ENCODE assay signal across 1 cellular context in the genomic region with DNA sequence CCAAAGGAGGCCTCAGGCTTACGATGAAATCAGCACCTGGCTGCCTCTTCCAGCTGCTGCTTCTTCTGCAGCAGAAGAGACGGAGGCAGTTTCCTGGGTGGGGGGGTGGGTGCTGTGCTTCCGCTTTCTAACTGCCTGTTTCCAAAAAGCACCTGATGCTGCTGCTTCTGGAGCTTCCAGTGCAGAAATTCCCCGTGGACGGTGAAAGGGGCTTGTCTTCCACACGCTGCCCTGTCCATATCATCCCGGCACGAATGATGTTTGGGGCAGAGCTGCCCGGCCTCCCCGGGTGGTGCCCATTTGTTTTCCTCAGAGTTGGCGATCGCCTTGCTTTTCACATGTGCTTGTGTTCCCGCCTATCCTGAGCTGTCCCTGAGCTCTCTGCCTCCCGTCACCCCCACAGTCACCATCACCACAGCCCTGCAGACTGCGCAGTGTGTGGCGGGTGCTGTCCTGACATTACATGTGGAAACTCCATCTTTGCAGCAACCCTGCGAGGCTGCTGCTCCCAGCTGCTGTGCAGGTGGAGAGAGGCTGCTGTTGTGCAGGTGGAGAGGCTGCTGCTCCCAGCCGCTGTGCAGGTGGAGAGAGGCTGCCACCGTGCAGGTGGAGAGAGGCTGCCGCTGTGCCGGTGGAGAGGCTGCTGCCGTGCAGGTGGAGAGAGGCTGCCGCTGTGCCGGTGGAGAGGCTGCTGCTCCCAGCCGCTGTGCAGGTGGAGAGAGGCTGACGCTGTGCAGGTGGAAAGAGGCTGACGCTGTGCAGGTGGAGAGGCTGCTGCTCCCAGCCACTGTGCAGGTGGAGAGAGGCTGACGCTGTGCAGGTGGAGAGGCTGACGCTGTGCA.
TF ChIP-seq lines count a peak whose summit lies in the region.

No MANE protein-coding gene starts in this region.

TF ChIP-seq in WTC11, 78 proteins besides CTCF, POLR2A, EP300 and RAD21 (continued from another document):
- TF ChIP-seq, protein P1, sequence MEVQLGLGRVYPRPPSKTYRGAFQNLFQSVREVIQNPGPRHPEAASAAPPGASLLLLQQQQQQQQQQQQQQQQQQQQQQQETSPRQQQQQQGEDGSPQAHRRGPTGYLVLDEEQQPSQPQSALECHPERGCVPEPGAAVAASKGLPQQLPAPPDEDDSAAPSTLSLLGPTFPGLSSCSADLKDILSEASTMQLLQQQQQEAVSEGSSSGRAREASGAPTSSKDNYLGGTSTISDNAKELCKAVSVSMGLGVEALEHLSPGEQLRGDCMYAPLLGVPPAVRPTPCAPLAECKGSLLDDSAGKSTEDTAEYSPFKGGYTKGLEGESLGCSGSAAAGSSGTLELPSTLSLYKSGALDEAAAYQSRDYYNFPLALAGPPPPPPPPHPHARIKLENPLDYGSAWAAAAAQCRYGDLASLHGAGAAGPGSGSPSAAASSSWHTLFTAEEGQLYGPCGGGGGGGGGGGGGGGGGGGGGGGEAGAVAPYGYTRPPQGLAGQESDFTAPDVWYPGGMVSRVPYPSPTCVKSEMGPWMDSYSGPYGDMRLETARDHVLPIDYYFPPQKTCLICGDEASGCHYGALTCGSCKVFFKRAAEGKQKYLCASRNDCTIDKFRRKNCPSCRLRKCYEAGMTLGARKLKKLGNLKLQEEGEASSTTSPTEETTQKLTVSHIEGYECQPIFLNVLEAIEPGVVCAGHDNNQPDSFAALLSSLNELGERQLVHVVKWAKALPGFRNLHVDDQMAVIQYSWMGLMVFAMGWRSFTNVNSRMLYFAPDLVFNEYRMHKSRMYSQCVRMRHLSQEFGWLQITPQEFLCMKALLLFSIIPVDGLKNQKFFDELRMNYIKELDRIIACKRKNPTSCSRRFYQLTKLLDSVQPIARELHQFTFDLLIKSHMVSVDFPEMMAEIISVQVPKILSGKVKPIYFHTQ (CRISPR knock-in tag; IDR thresholded peaks at IDR 0.05) = no peak
- TF ChIP-seq ZNF219 (CRISPR knock-in tag; IDR thresholded peaks at IDR 0.05; ENCODE audit: borderline replicate concordance) (no peak), ESRRA (CRISPR knock-in tag; IDR thresholded peaks at IDR 0.05; ENCODE audit: borderline replicate concordance) (no peak)
- TF ChIP-seq, protein P2, sequence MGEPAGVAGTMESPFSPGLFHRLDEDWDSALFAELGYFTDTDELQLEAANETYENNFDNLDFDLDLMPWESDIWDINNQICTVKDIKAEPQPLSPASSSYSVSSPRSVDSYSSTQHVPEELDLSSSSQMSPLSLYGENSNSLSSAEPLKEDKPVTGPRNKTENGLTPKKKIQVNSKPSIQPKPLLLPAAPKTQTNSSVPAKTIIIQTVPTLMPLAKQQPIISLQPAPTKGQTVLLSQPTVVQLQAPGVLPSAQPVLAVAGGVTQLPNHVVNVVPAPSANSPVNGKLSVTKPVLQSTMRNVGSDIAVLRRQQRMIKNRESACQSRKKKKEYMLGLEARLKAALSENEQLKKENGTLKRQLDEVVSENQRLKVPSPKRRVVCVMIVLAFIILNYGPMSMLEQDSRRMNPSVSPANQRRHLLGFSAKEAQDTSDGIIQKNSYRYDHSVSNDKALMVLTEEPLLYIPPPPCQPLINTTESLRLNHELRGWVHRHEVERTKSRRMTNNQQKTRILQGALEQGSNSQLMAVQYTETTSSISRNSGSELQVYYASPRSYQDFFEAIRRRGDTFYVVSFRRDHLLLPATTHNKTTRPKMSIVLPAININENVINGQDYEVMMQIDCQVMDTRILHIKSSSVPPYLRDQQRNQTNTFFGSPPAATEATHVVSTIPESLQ (CRISPR knock-in tag; IDR thresholded peaks at IDR 0.05) = no peak
